In genomic region chr1:207239874-207240273, GRCh38 we compare ENCODE assay signal across 27 cellular contexts.
DNase-seq lines count a peak whose midpoint lies in the region; ATAC-seq, FAIRE-seq and TF ChIP-seq lines count a peak whose summit lies in the region.
"Had no signal": no experiment of that assay in that cellular context is flagged by ENCODE, and none has a peak within 500 bp of the region (broad histone marks: within the 10 kb centered on the region; RNA-seq: fewer than 3 reads in every experiment).

No MANE protein-coding gene starts in this region.

- 72% methylated on average over 2 of the region's 2 CpGs for WGBS in HepG2 (ENCODE audit: low lambda C conversion rate)

- no TSS peak for BruUV-seq in HepG2 (replicated peaks; lab: Mats Ljungman, UMichigan)

- no peak overlapping the region for H3K9ac ChIP-seq in HepG2 (ENCODE audit: insufficient read depth, low read depth, low read length)

- H4K20me1 ChIP-seq in HepG2 (ENCODE audit: insufficient read depth, low read length): no peaks in the 10 kb centered on the region

- H3K4me1 ChIP-seq in breast epithelium (peaks cover 0 to 4% of the 10 kb centered on the region in 2 donors), HepG2 (ENCODE audit: insufficient read depth, low read length) (peaks cover 46% of the 10 kb centered on the region), upper lobe of right lung (peaks cover 10% of the 10 kb centered on the region)
- H3K4me1 ChIP-seq: prostate gland, sigmoid colon had no signal

- TF ChIP-seq CTCF in breast epithelium (IDR thresholded peaks at IDR 0.05) (no peak), HepG2 (CRISPR knock-in tag; IDR thresholded peaks at IDR 0.05) (no peak), upper lobe of right lung (IDR thresholded peaks at IDR 0.05) (no peak)

- no peak overlapping the region for H2AFZ ChIP-seq in HepG2 (ENCODE audit: low read length)

- H3K79me2 ChIP-seq in HepG2 (ENCODE audit: insufficient read depth, low read length): no peaks in the 10 kb centered on the region

- H3K27me3 ChIP-seq in breast epithelium: no peaks in the 10 kb centered on the region
- H3K27me3 ChIP-seq in HepG2 (ENCODE audit: control insufficient read depth in 1 of 2, insufficient read depth in 2 of 2, low read length in 2 of 2): no peaks in the 10 kb centered on the region
- H3K27me3 ChIP-seq in upper lobe of right lung: no peaks in the 10 kb centered on the region
- H3K27me3 ChIP-seq: body of pancreas, MG63, sigmoid colon had no signal

- no peaks in the 10 kb centered on the region for H3K36me3 ChIP-seq in breast epithelium
- H3K36me3 ChIP-seq in HepG2 (replicated peaks in 1 of 2; ENCODE audit: control insufficient read depth in 1 of 2, insufficient read depth in 2 of 2, low read length in 2 of 2): no peaks in the 10 kb centered on the region
- no peaks in the 10 kb centered on the region for H3K36me3 ChIP-seq in upper lobe of right lung
- H3K36me3 ChIP-seq: MG63, prostate gland, sigmoid colon had no signal

- CTCF ChIA-PET in HepG2 (lab: Yijun Ruan, JAX; ENCODE audit: low intra/inter-chr PET ratio, low total read pairs): no interaction called here

- 0 out of 2 replicates have a peak overlapping the region, but pooled peaks have one; percentile 71 for H3K4me2 ChIP-seq in HepG2 (ENCODE audit: low read depth, low read length)

- no peak for TF ChIP-seq RAD21 in HepG2 (CRISPR knock-in tag; IDR thresholded peaks at IDR 0.05)

- ATAC-seq in HepG2 (no peak), upper lobe of right lung (peak; percentile 80), GM18498 (IDR thresholded peaks at IDR 0.05; ENCODE audit: unreplicated experiment) (no peak)
- ATAC-seq: activated CD4-positive, alpha-beta T cell treated with anti-CD3 and anti-CD28 coated beads for 36 hours; activated naive CD8-positive, alpha-beta T cell treated with anti-CD3 and anti-CD28 coated beads, Interleukin-2, amount 50 U/mL, for 24 hours; body of pancreas; naive thymus-derived CD4-positive, alpha-beta T cell; stimulated activated memory B cell treated with anti-CD40 and anti-IgM and Interleukin-4, amounts not matched to agents 10 μg/mL and 1 μg/mL and 100 μg/mL, for 72 hours had no signal

- H3K4me3 ChIP-seq in breast epithelium: no peak overlapping the region
- H3K4me3 ChIP-seq in HepG2 (replicated peaks in 1 of 3; ENCODE audit: insufficient read depth in 1 of 3, low read depth in 2 of 3, low read length in 3 of 3): no peak overlapping the region; a peak in 1 of 6 replicates
- H3K4me3 ChIP-seq in upper lobe of right lung: peak overlapping the region; percentile 7
- H3K4me3 ChIP-seq: body of pancreas, MG63, prostate gland, sigmoid colon had no signal

- in situ Hi-C loops in HepG2 (cut with HindIII; ENCODE audit: extremely low pct_ligation_motif_present, low pct_unique_long_range_greater_than_20kb): no loop called here

- FAIRE-seq in HepG2 (lab: Jason Lieb, UNC): no peak
- FAIRE-seq: endothelial cell of umbilical vein, GM12892, urothelium cell line had no signal

- no peak for TF ChIP-seq POLR2A in breast epithelium (IDR thresholded peaks at IDR 0.05)
- no peak for TF ChIP-seq POLR2A in HepG2 (IDR thresholded peaks at IDR 0.05; ENCODE audit: insufficient read depth in 1 of 2, low read depth in 2 of 2, low read length in 2 of 2)

- intact Hi-C loops in breast epithelium (cut with DNase I; ENCODE audit: low total_unique reads) (no loop called here), HepG2 (cut with micrococcal nuclease; ENCODE audit: unreplicated experiment) (loop anchor here (2.0 to 5.0 kb wide), 3 partner anchors 35 to 151 kb away; partner anchors contain the start of genes C4BPA and C4BPB), upper lobe of right lung (cut with DNase I) (no loop called here)

- DNase-seq in LoVo (ENCODE audit: low spot score): peak; percentile 42
- DNase-seq in breast epithelium (ENCODE audit: low spot score in 2 of 2): no peak
- no peak for DNase-seq in HepG2 (ENCODE audit: low spot score)
- no peak for DNase-seq in upper lobe of right lung
- no peak for DNase-seq in midbrain (lab: John Stamatoyannopoulos, UW)
- no peak for DNase-seq in NCI-H82 treated with DMSO at 0.1 percent for 48 hours (lab: John Stamatoyannopoulos, UW; ENCODE audit: unreplicated experiment)
- DNase-seq: activated CD4-positive, alpha-beta T cell treated with anti-CD3 and anti-CD28 coated beads for 36 hours; activated gamma-delta T cell treated with Interleukin-2 at 50 U/mL for 16 hours; activated naive CD8-positive, alpha-beta T cell treated with anti-CD3 and anti-CD28 coated beads, Interleukin-2, amount 50 U/mL, for 24 hours; body of pancreas; DMS 273 treated with DMSO at 0.1 percent for 48 hours; GOT3; mesendoderm; naive thymus-derived CD4-positive, alpha-beta T cell; NCI-H2029; NCI-H2227 treated with DMSO at 0.1 percent for 48 hours; NCI-H774; sigmoid colon; stimulated activated CD4-positive, alpha-beta T cell treated with anti-CD3 and anti-CD28 coated beads, Interleukin-4, amount 100 ng/mL, for 4 hours; substantia nigra had no signal

- TF ChIP-seq EP300 in HepG2 (IDR thresholded peaks at IDR 0.05; ENCODE audit: low read depth in 2 of 2, low read length in 2 of 2) (no peak), HepG2 (CRISPR knock-in tag; IDR thresholded peaks at IDR 0.05; ENCODE audit: borderline replicate concordance) (no peak)

- H3K27ac ChIP-seq in breast epithelium (peak overlapping the region; percentile 71 to 73), HepG2 (ENCODE audit: extremely low read length, insufficient read depth, low read length) (peak overlapping the region; percentile 87), upper lobe of right lung (peak overlapping the region; percentile 77)
- H3K27ac ChIP-seq: body of pancreas, prostate gland, sigmoid colon had no signal

- H3K9me3 ChIP-seq in breast epithelium: no peaks in the 10 kb centered on the region
- no peaks in the 10 kb centered on the region for H3K9me3 ChIP-seq in HepG2 (ENCODE audit: low read length)
- H3K9me3 ChIP-seq in upper lobe of right lung: no peaks in the 10 kb centered on the region
- H3K9me3 ChIP-seq: body of pancreas, MG63, prostate gland had no signal

- POLR2A ChIA-PET in HepG2 (lab: Yijun Ruan, JAX): interaction anchor here (1.7 kb wide), 1 partner anchor 82 kb away, joined by 11 read pairs; the partner anchor contains the start of gene CD55

TF ChIP-seq in HepG2, 621 proteins besides CTCF, POLR2A, EP300 and RAD21:
- TF ChIP-seq NKX3-1 (CRISPR knock-in tag; IDR thresholded peaks at IDR 0.05) (no peak), ZNF207 (IDR thresholded peaks at IDR 0.05; ENCODE audit: borderline replicate concordance) (no peak), PHF5A (CRISPR knock-in tag; IDR thresholded peaks at IDR 0.05; ENCODE audit: low read depth, unreplicated experiment) (no peak), ZNF770 (CRISPR knock-in tag; IDR thresholded peaks at IDR 0.05) (no peak), ZNF333 (CRISPR knock-in tag; IDR thresholded peaks at IDR 0.05; ENCODE audit: borderline replicate concordance) (no peak), RFX5 (IDR thresholded peaks at IDR 0.05; ENCODE audit: low read depth, low read length) (no peak), NCOA5 (CRISPR knock-in tag; IDR thresholded peaks at IDR 0.05) (no peak), SIX1 (CRISPR knock-in tag; IDR thresholded peaks at IDR 0.05; ENCODE audit: borderline replicate concordance) (no peak), HMGXB3 (CRISPR knock-in tag; IDR thresholded peaks at IDR 0.05; ENCODE audit: borderline replicate concordance) (no peak), JUND (CRISPR knock-in tag; IDR thresholded peaks at IDR 0.05) (no peak), HHEX (CRISPR knock-in tag; IDR thresholded peaks at IDR 0.05) (no peak), ZNF878 (CRISPR knock-in tag; IDR thresholded peaks at IDR 0.05) (no peak)
